ENCODE assay signal across 11 cellular contexts in the genomic region with DNA sequence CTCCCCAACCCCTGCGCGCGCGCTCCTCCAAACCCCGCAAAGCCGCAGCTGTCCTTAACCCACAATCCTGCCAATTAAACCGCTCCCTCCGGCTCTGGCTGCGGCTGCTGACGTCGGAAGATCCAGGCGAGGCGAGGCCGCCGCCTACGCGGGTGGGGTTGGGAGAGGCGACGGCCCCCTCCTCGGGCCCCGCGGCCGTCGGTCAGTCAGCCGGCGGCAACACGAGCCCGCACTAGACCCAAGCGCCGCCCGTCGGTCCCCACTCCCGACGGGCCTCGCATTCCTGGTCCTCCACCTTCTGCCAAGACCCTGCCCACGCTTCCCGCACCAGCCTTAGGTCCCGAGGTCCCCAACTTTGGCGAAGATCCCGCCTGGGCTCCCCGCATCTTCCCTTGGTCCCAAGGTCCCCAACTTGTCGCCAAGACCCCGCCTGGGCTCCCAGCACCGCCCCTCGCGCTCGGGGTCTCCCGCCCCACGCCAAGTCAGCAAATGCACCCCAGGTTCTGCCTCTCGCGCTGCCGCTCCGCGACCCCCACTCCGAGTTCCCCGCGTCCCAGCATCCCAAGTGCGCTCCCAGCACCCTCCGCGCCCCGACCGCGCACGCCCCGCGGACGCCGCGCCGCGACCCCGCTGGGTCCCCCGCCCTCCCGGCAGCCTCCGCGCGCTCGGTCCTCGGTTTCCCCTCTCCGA.
DNase-seq lines count a peak whose midpoint lies in the region; ATAC-seq and TF ChIP-seq lines count a peak whose summit lies in the region.
"Had no signal": no experiment of that assay in that cellular context is flagged by ENCODE, and none has a peak within 500 bp of the region (broad histone marks: within the 10 kb centered on the region; RNA-seq: fewer than 3 reads in every experiment).

No MANE protein-coding gene starts in this region.

- in situ Hi-C loops in mammary epithelial cell (cut with MboI; ENCODE audit: low sequenced_read_pairs in 2 of 2) = loop anchor here in 1 of 2 donors (10.0 kb wide), 1 partner anchor 129 kb away; no protein-coding TSS in a partner anchor

- TF ChIP-seq CTCF in mammary epithelial cell (conservative IDR thresholded peaks at IDR 0.05 in 1 of 2, IDR thresholded peaks at IDR 0.05 in 1 of 2; ENCODE audit: extremely low read depth in 1 of 2, insufficient read depth in 1 of 2, low read depth in 1 of 2, low read length in 2 of 2) (no peak), suprapubic skin (IDR thresholded peaks at IDR 0.05) (no peak)

- peak overlapping the region in 2 of 3 experiments; percentile 10 to 15 for H3K4me3 ChIP-seq in mammary epithelial cell (replicated peaks in 1 of 3; ENCODE audit: insufficient read depth in 1 of 3, low read depth in 2 of 3, low read length in 3 of 3)
- H3K4me3 ChIP-seq in suprapubic skin = peak overlapping the region; percentile 44
- H3K4me3 ChIP-seq: K562 had no signal

- H3K9me3 Mint-ChIP-seq in activated CD4-positive, alpha-beta memory T cell treated with anti-CD3 and anti-CD28 coated beads for 36 hours = no peaks in the 10 kb centered on the region
- H3K9me3 Mint-ChIP-seq: activated naive CD8-positive, alpha-beta T cell treated with anti-CD3 and anti-CD28 coated beads, Interleukin-2, amount 10 ng/mL, durations not matched to agents 7 days and 5 days; naive thymus-derived CD8-positive, alpha-beta T cell had no signal

- WGBS in mammary epithelial cell (ENCODE audit: low coverage, missing lambda C conversion rate) = 5% methylated on average over 8 of the region's 80 CpGs
- 3% methylated on average over 40 of the region's 80 CpGs for WGBS in suprapubic skin

- POLR2A ChIA-PET in activated CD4-positive, alpha-beta memory T cell treated with anti-CD3 and anti-CD28 coated beads for 36 hours (lab: Charles Lee) = no interaction called here

- DNase-seq in NCI-H1417 (lab: John Stamatoyannopoulos, UW) = peak in 2 of 3 experiments; percentile 63 to 68
- DNase-seq in NCI-H1417 treated with DMSO at 0.1 percent for 48 hours (lab: John Stamatoyannopoulos, UW) = no peak
- DNase-seq in mammary epithelial cell = peak; percentile 15
- DNase-seq in left kidney (ENCODE audit: low read depth, low spot score) = peak; percentile 52
- no peak for DNase-seq in suprapubic skin (ENCODE audit: low spot score in 2 of 2)
- DNase-seq in activated CD4-positive, alpha-beta memory T cell treated with anti-CD3 and anti-CD28 coated beads for 36 hours = no peak
- DNase-seq in cortex of kidney (lab: John Stamatoyannopoulos, UW) = no peak
- DNase-seq: activated naive CD8-positive, alpha-beta T cell treated with anti-CD3 and anti-CD28 coated beads, Interleukin-2, amount 10 ng/mL, durations not matched to agents 7 days and 5 days; naive thymus-derived CD8-positive, alpha-beta T cell had no signal

- H3K4me1 ChIP-seq in mammary epithelial cell (ENCODE audit: insufficient read depth, low read length) (peaks cover 29% of the 10 kb centered on the region), suprapubic skin (peaks cover 17% of the 10 kb centered on the region)

- H3K27ac ChIP-seq in mammary epithelial cell (ENCODE audit: insufficient read depth, low read depth, low read length) = no peak overlapping the region
- no peak overlapping the region for H3K27ac ChIP-seq in suprapubic skin

- CTCF ChIA-PET in mammary epithelial cell (lab: Charles Lee; ENCODE audit: low non-redundant PET) = no interaction called here
- CTCF ChIA-PET in activated CD4-positive, alpha-beta memory T cell treated with anti-CD3 and anti-CD28 coated beads for 36 hours (lab: Charles Lee) = interaction anchor here (1.0 kb wide), 1 partner anchor 16 kb away, joined by 3 read pairs; no protein-coding TSS in a partner anchor

- peak overlapping the region; percentile 83 for H3K4me2 ChIP-seq in mammary epithelial cell (ENCODE audit: insufficient read depth, low read depth, low read length)

- no TSS peak for BruUV-seq in mammary epithelial cell (replicated peaks; lab: Mats Ljungman, UMichigan)

- intact Hi-C loops in mammary epithelial cell (cut with micrococcal nuclease) = loop anchor here (10.0 kb wide), 1 partner anchor 269 kb away; the partner anchor contains the start of gene PINK1
- intact Hi-C loops in activated CD4-positive, alpha-beta memory T cell treated with anti-CD3 and anti-CD28 coated beads for 36 hours (cut with micrococcal nuclease) = no loop called here

- peak overlapping the region; percentile 74 for H2AFZ ChIP-seq in mammary epithelial cell (ENCODE audit: low read depth, low read length)

- H3K9me3 ChIP-seq in mammary epithelial cell (replicated peaks; ENCODE audit: insufficient read depth, low read length) (no peaks in the 10 kb centered on the region), suprapubic skin (no peaks in the 10 kb centered on the region)

- H3K9ac ChIP-seq in mammary epithelial cell (ENCODE audit: insufficient read depth, low read length) = no peak overlapping the region

- no peak for TF ChIP-seq EP300 in suprapubic skin (IDR thresholded peaks at IDR 0.05)

- H3K27me3 ChIP-seq in mammary epithelial cell (ENCODE audit: insufficient read depth, low read length) (peaks cover 7% of the 10 kb centered on the region), suprapubic skin (peaks cover 89% of the 10 kb centered on the region)

- no peaks in the 10 kb centered on the region for H3K36me3 Mint-ChIP-seq in activated CD4-positive, alpha-beta memory T cell treated with anti-CD3 and anti-CD28 coated beads for 36 hours
- H3K36me3 Mint-ChIP-seq: activated naive CD8-positive, alpha-beta T cell treated with anti-CD3 and anti-CD28 coated beads, Interleukin-2, amount 10 ng/mL, durations not matched to agents 7 days and 5 days had no signal

- peaks cover 65% of the 10 kb centered on the region for H3K27me3 Mint-ChIP-seq in activated CD4-positive, alpha-beta memory T cell treated with anti-CD3 and anti-CD28 coated beads for 36 hours

- dilution Hi-C loops in mammary epithelial cell (cut with HindIII; ENCODE audit: low sequenced_read_pairs) = no loop called here

- no peak overlapping the region for H3K4me3 Mint-ChIP-seq in activated CD4-positive, alpha-beta memory T cell treated with anti-CD3 and anti-CD28 coated beads for 36 hours
- H3K4me3 Mint-ChIP-seq: activated naive CD8-positive, alpha-beta T cell treated with anti-CD3 and anti-CD28 coated beads, Interleukin-2, amount 10 ng/mL, durations not matched to agents 7 days and 5 days had no signal

- ATAC-seq in HG02571 (IDR thresholded peaks at IDR 0.05; ENCODE audit: unreplicated experiment) = no peak
- ATAC-seq: naive thymus-derived CD8-positive, alpha-beta T cell had no signal

- H3K36me3 ChIP-seq in mammary epithelial cell (ENCODE audit: insufficient read depth, low read length) = no peaks in the 10 kb centered on the region
- H3K36me3 ChIP-seq in suprapubic skin = no peaks in the 10 kb centered on the region

- H3K27ac Mint-ChIP-seq in activated CD4-positive, alpha-beta memory T cell treated with anti-CD3 and anti-CD28 coated beads for 36 hours = no peak overlapping the region
- H3K27ac Mint-ChIP-seq: naive thymus-derived CD8-positive, alpha-beta T cell had no signal

- no peak for TF ChIP-seq POLR2A in suprapubic skin (IDR thresholded peaks at IDR 0.05)

- no peaks in the 10 kb centered on the region for H3K79me2 ChIP-seq in mammary epithelial cell (ENCODE audit: insufficient read depth, low read length)

- peaks cover 4% of the 10 kb centered on the region for H3K4me1 Mint-ChIP-seq in activated CD4-positive, alpha-beta memory T cell treated with anti-CD3 and anti-CD28 coated beads for 36 hours (ENCODE audit: low read depth)

- H4K20me1 ChIP-seq in mammary epithelial cell (ENCODE audit: insufficient read depth, low read length) = no peaks in the 10 kb centered on the region

Comparison
In these comparisons a context has a peak if more than half of its experiments do, and no peak if none do; other contexts are left out.
1. DNase-seq: peak in NCI-H1417 (2 of 3), mammary epithelial cell (single experiment) and left kidney (single experiment); none in NCI-H1417 treated with DMSO at 0.1 percent for 48 hours (single experiment), suprapubic skin (0 of 2), activated CD4-positive, alpha-beta memory T cell treated with anti-CD3 and anti-CD28 coated beads for 36 hours (single experiment) and cortex of kidney (single experiment).